Comparison of ENCODE assay signal across 8 cellular contexts in genomic region chr2:144183744-144184143, GRCh38.
A peak's percentile ranks its signal among the peaks of the same experiment; 100 is the strongest.
DNase-seq lines count a peak whose midpoint lies in the region; ATAC-seq and TF ChIP-seq lines count a peak whose summit lies in the region.

No MANE protein-coding gene starts in this region.

- TF ChIP-seq POLR2A in erythroblast (IDR thresholded peaks at IDR 0.05; ENCODE audit: low read length) = no peak

- DNase-seq in activated CD4-positive, CD25-positive, alpha-beta regulatory T cell treated with anti-CD3 and anti-CD28 coated beads, Interleukin-2, amount 50 U/mL, for 16 hours (ENCODE audit: low read depth, low spot score) = peak; percentile 53
- peak; percentile 63 for DNase-seq in effector CD4-positive, alpha-beta T cell
- peak; percentile 66 for DNase-seq in stimulated activated CD8-positive, alpha-beta memory T cell treated with anti-CD3 and anti-CD28 coated beads, Interleukin-4, amount 100 ng/mL, for 24 hours (ENCODE audit: low read depth)
- no peak for DNase-seq in KBM-7
- no peak for DNase-seq in erythroblast (lab: John Stamatoyannopoulos, UW)
- DNase-seq in NCI-H146 treated with DMSO at 0.1 percent for 48 hours (lab: John Stamatoyannopoulos, UW; ENCODE audit: unreplicated experiment) = no peak

- peak; percentile 91 for ATAC-seq in GM18519 (IDR thresholded peaks at IDR 0.05; ENCODE audit: low FRiP score, unreplicated experiment)
- ATAC-seq in HG02943 (IDR thresholded peaks at IDR 0.05; ENCODE audit: low read depth, unreplicated experiment) = peak; percentile 99

- in situ Hi-C loops in KBM-7 (cut with MboI; ENCODE audit: low pct_unique_long_range_greater_than_20kb, low sequenced_read_pairs) = no loop called here

Comparison
In these comparisons a context has a peak if more than half of its experiments do, and no peak if none do; other contexts are left out.
1. DNase-seq: peak in activated CD4-positive, CD25-positive, alpha-beta regulatory T cell treated with anti-CD3 and anti-CD28 coated beads, Interleukin-2, amount 50 U/mL, for 16 hours (single experiment), effector CD4-positive, alpha-beta T cell (single experiment) and stimulated activated CD8-positive, alpha-beta memory T cell treated with anti-CD3 and anti-CD28 coated beads, Interleukin-4, amount 100 ng/mL, for 24 hours (single experiment); none in KBM-7 (single experiment), erythroblast (0 of 2) and NCI-H146 treated with DMSO at 0.1 percent for 48 hours (single experiment).